In genomic region chr12:85558684-85559083, GRCh38 we compare ENCODE assay signal across 14 cellular contexts.
DNase-seq lines count a peak whose midpoint lies in the region; TF ChIP-seq lines count a peak whose summit lies in the region.
"Had no signal": no experiment of that assay in that cellular context is flagged by ENCODE, and none has a peak within 500 bp of the region (broad histone marks: within the 10 kb centered on the region; RNA-seq: fewer than 3 reads in every experiment).

No MANE protein-coding gene starts in this region.

- CTCF ChIA-PET in MCF 10A (lab: Yijun Ruan, JAX) (interaction anchor here (0.6 to 1.8 kb wide), 4 partner anchors 22 to 308 kb away, joined by 3 to 6 read pairs (median 3); no protein-coding TSS in a partner anchor), mammary epithelial cell (lab: Charles Lee; ENCODE audit: low non-redundant PET) (no interaction called here)
- CTCF ChIA-PET in activated naive CD4-positive, alpha-beta T cell treated with anti-CD3 and anti-CD28 coated beads, Interleukin-2, amount 10 ng/mL, durations not matched to agents 7 days and 5 days (lab: Charles Lee): no interaction called here

- H3K9ac ChIP-seq in mammary epithelial cell (ENCODE audit: insufficient read depth, low read length) (no peak overlapping the region), Loucy (ENCODE audit: low read depth, low read length, poor library complexity, severe bottlenecking) (no peak overlapping the region), skeletal muscle satellite cell (ENCODE audit: low read depth, low read length) (no peak overlapping the region)

- H4K20me1 ChIP-seq in mammary epithelial cell (ENCODE audit: insufficient read depth, low read length) (no peaks in the 10 kb centered on the region), Loucy (ENCODE audit: insufficient read depth, low read length, poor library complexity, severe bottlenecking) (no peaks in the 10 kb centered on the region)

- peak overlapping the region; percentile 4 for H3K4me3 Mint-ChIP-seq in MCF 10A (ENCODE audit: unreplicated experiment)
- no peak overlapping the region for H3K4me3 Mint-ChIP-seq in activated naive CD4-positive, alpha-beta T cell treated with anti-CD3 and anti-CD28 coated beads, Interleukin-2, amount 10 ng/mL, durations not matched to agents 7 days and 5 days
- H3K4me3 Mint-ChIP-seq: B cell; CD4-positive, alpha-beta memory T cell had no signal

- H2AFZ ChIP-seq in mammary epithelial cell (ENCODE audit: low read depth, low read length) (no peak overlapping the region), Loucy (ENCODE audit: low read length) (peak overlapping the region; percentile 57; the same call in 1 of the 2 replicates)

- TF ChIP-seq CTCF in MCF 10A (IDR thresholded peaks at IDR 0.05; ENCODE audit: unreplicated experiment): no peak
- TF ChIP-seq CTCF in mammary epithelial cell (conservative IDR thresholded peaks at IDR 0.05 in 1 of 2, IDR thresholded peaks at IDR 0.05 in 1 of 2; ENCODE audit: extremely low read depth in 1 of 2, insufficient read depth in 1 of 2, low read depth in 1 of 2, low read length in 2 of 2): no peak
- no peak for TF ChIP-seq CTCF in Loucy (conservative IDR thresholded peaks at IDR 0.05; ENCODE audit: low read length)
- TF ChIP-seq CTCF in VCaP (conservative IDR thresholded peaks at IDR 0.05): no peak

- H3K4me3 ChIP-seq in mammary epithelial cell (replicated peaks in 1 of 3; ENCODE audit: insufficient read depth in 1 of 3, low read depth in 2 of 3, low read length in 3 of 3) (no peak overlapping the region), Loucy (ENCODE audit: low read length, poor library complexity, severe bottlenecking) (no peak overlapping the region), skeletal muscle satellite cell (ENCODE audit: low read length) (no peak overlapping the region)

- H3K27ac Mint-ChIP-seq in MCF 10A (ENCODE audit: low read depth, unreplicated experiment): peak overlapping the region; percentile 57
- H3K27ac Mint-ChIP-seq in activated naive CD4-positive, alpha-beta T cell treated with anti-CD3 and anti-CD28 coated beads, Interleukin-2, amount 10 ng/mL, durations not matched to agents 7 days and 5 days: no peak overlapping the region
- H3K27ac Mint-ChIP-seq: B cell; CD4-positive, alpha-beta memory T cell had no signal

- H3K36me3 Mint-ChIP-seq in MCF 10A (ENCODE audit: insufficient read depth, unreplicated experiment): no peaks in the 10 kb centered on the region
- H3K36me3 Mint-ChIP-seq in activated naive CD4-positive, alpha-beta T cell treated with anti-CD3 and anti-CD28 coated beads, Interleukin-2, amount 10 ng/mL, durations not matched to agents 7 days and 5 days: no peaks in the 10 kb centered on the region
- H3K36me3 Mint-ChIP-seq: CD4-positive, alpha-beta memory T cell had no signal

- POLR2A ChIA-PET in MCF 10A (lab: Yijun Ruan, JAX): no interaction called here

- H3K9me3 ChIP-seq in mammary epithelial cell (replicated peaks; ENCODE audit: insufficient read depth, low read length) (no peaks in the 10 kb centered on the region), Loucy (ENCODE audit: insufficient read depth, low read depth, low read length) (no peaks in the 10 kb centered on the region), skeletal muscle satellite cell (replicated peaks; ENCODE audit: low read length) (no peaks in the 10 kb centered on the region)

- no peaks in the 10 kb centered on the region for H3F3A ChIP-seq in Loucy (ENCODE audit: low read depth)

- H3K27me3 ChIP-seq in mammary epithelial cell (ENCODE audit: insufficient read depth, low read length) (no peaks in the 10 kb centered on the region), Loucy (ENCODE audit: insufficient read depth, low read length, poor library complexity, severe bottlenecking) (no peaks in the 10 kb centered on the region), skeletal muscle satellite cell (ENCODE audit: control insufficient read depth, insufficient read depth, low read length) (no peaks in the 10 kb centered on the region)

- no peaks in the 10 kb centered on the region for H3K36me3 ChIP-seq in mammary epithelial cell (ENCODE audit: insufficient read depth, low read length)
- H3K36me3 ChIP-seq in Loucy (ENCODE audit: insufficient read depth, low read length): no peaks in the 10 kb centered on the region
- H3K36me3 ChIP-seq in skeletal muscle satellite cell (ENCODE audit: insufficient read depth, low read length): no peaks in the 10 kb centered on the region

- H3K4me1 Mint-ChIP-seq in MCF 10A (ENCODE audit: insufficient read depth, unreplicated experiment): peaks cover 5% of the 10 kb centered on the region
- H3K4me1 Mint-ChIP-seq in activated naive CD4-positive, alpha-beta T cell treated with anti-CD3 and anti-CD28 coated beads, Interleukin-2, amount 10 ng/mL, durations not matched to agents 7 days and 5 days: no peaks in the 10 kb centered on the region
- H3K4me1 Mint-ChIP-seq: B cell; CD4-positive, alpha-beta memory T cell had no signal

- H3K9me2 ChIP-seq in Loucy (replicated peaks; ENCODE audit: low read depth, low read length): no peaks in the 10 kb centered on the region

- dilution Hi-C loops in mammary epithelial cell (cut with HindIII; ENCODE audit: low sequenced_read_pairs): no loop called here

- no peaks in the 10 kb centered on the region for H3K79me2 ChIP-seq in mammary epithelial cell (ENCODE audit: insufficient read depth, low read length)
- no peaks in the 10 kb centered on the region for H3K79me2 ChIP-seq in Loucy (ENCODE audit: insufficient read depth, low read length)

- in situ Hi-C loops in mammary epithelial cell (cut with MboI; ENCODE audit: low sequenced_read_pairs in 2 of 2): no loop called here

- DNase-seq in MCF 10A (ENCODE audit: unreplicated experiment) (no peak), mammary epithelial cell (no peak), epidermal melanocyte (ENCODE audit: insufficient read length, low spot score) (no peak), GM19238 (ENCODE audit: insufficient read length, low spot score) (no peak)
- DNase-seq in activated naive CD4-positive, alpha-beta T cell treated with anti-CD3 and anti-CD28 coated beads, Interleukin-2, amount 10 ng/mL, durations not matched to agents 7 days and 5 days: no peak
- DNase-seq: CD4-positive, alpha-beta memory T cell; DMS79 treated with DMSO at 0.1 percent for 48 hours; EL; IMR-90 had no signal

- H3K4me2 ChIP-seq in mammary epithelial cell (ENCODE audit: insufficient read depth, low read depth, low read length): no peak overlapping the region
- no peak overlapping the region for H3K4me2 ChIP-seq in Loucy (ENCODE audit: low read depth, low read length, poor library complexity, severe bottlenecking)
- H3K4me2 ChIP-seq in skeletal muscle satellite cell (ENCODE audit: low read length): peak overlapping the region; percentile 23

- H3K4me1 ChIP-seq in mammary epithelial cell (ENCODE audit: insufficient read depth, low read length) (no peaks in the 10 kb centered on the region), Loucy (ENCODE audit: insufficient read depth, low read length, poor library complexity, severe bottlenecking) (no peaks in the 10 kb centered on the region), skeletal muscle satellite cell (ENCODE audit: control insufficient read depth, insufficient read depth, low read length) (no peaks in the 10 kb centered on the region)

- no peak overlapping the region for H3K27ac ChIP-seq in mammary epithelial cell (ENCODE audit: insufficient read depth, low read depth, low read length)
- peak overlapping the region; percentile 30 for H3K27ac ChIP-seq in VCaP
- H3K27ac ChIP-seq: C4-2B had no signal

- intact Hi-C loops in MCF 10A (cut with micrococcal nuclease): no loop called here
- intact Hi-C loops in mammary epithelial cell (cut with micrococcal nuclease): no loop called here

- no peaks in the 10 kb centered on the region for H3K9me3 Mint-ChIP-seq in MCF 10A (ENCODE audit: unreplicated experiment)
- H3K9me3 Mint-ChIP-seq in activated naive CD4-positive, alpha-beta T cell treated with anti-CD3 and anti-CD28 coated beads, Interleukin-2, amount 10 ng/mL, durations not matched to agents 7 days and 5 days: no peaks in the 10 kb centered on the region

- BruUV-seq in MCF 10A (replicated peaks; lab: Mats Ljungman, UMichigan) (no TSS peak), mammary epithelial cell (replicated peaks; lab: Mats Ljungman, UMichigan) (no TSS peak)

- no peaks in the 10 kb centered on the region for H3K27me3 Mint-ChIP-seq in MCF 10A (ENCODE audit: insufficient read depth, unreplicated experiment)
- no peaks in the 10 kb centered on the region for H3K27me3 Mint-ChIP-seq in activated naive CD4-positive, alpha-beta T cell treated with anti-CD3 and anti-CD28 coated beads, Interleukin-2, amount 10 ng/mL, durations not matched to agents 7 days and 5 days
- H3K27me3 Mint-ChIP-seq: B cell; CD4-positive, alpha-beta memory T cell had no signal
